In the genomic region with DNA sequence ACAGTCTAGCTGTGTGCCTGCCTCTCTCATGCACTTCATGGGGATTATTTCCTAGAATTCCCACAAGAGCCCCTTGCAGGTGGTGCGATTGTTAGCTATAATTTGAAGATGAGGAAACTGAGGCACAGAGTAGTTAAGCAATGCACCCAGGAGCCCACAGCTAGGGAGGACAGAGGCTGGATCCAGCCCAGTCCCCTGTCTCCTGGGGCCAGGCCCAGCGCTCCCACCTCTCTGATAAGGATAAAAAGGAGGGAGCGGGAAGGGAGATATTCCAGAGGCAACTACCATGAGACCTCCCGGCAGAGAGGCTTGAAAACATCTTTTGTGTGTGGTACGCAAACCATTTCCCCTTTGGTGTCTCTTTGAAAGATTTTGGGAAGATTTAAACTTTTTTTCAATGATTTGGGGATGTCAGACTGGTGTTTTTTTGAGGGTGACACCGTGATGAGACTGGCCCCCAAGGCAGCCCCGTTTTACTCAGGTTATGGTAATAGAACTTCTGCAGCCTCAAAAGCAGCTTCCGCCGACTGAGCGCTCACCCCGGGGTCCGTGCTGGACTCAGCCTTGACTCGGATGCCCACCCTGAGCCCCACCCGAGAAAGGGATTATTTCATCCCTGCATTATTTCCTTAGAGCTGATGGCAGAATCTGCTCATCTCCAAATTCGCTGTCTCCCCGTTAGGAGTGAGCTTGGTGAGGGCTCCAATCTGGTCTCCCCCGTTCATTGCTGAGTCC, we compare ENCODE assay signal across 18 cellular contexts.
DNase-seq lines count a peak whose midpoint lies in the region; ATAC-seq and TF ChIP-seq lines count a peak whose summit lies in the region.
"Had no signal": no experiment of that assay in that cellular context is flagged by ENCODE, and none has a peak within 500 bp of the region (broad histone marks: within the 10 kb centered on the region; RNA-seq: fewer than 3 reads in every experiment).

No MANE protein-coding gene starts in this region.

- H3K27ac ChIP-seq in adrenal gland (peak overlapping the region; percentile 51 to 92 (median 64)), sigmoid colon (peak overlapping the region; percentile 1 to 87 (median 82))
- H3K27ac ChIP-seq: WERI-Rb-1 had no signal

- WGBS in adrenal gland, 4 donors: 72 to 87% (median 78%) methylated on average over 17 of the region's 17 CpGs
- 84 to 87% methylated on average over 17 of the region's 17 CpGs for WGBS in sigmoid colon, 2 donors

- no peak for ATAC-seq in left lobe of liver
- ATAC-seq: left colon, natural killer cell had no signal

- DNase-seq in GM13976 (ENCODE audit: low spot score) (peak; percentile 10), adrenal gland (peak in 3 of 7 donors; percentile 13 to 51 (median 16)), left lobe of liver (ENCODE audit: low spot score) (peak; percentile 42), sigmoid colon (peak; percentile 33), NAMALWA (ENCODE audit: low spot score) (no peak), G401 (ENCODE audit: low spot score) (no peak), DMS153 (lab: John Stamatoyannopoulos, UW) (no peak), HuH-7 (ENCODE audit: low spot score) (no peak)
- DNase-seq: activated naive CD8-positive, alpha-beta T cell treated with anti-CD3 and anti-CD28 coated beads for 36 hours; BE2C; erythroblast; HFFc6; left colon; natural killer cell; NCI-H1694 treated with DMSO at 0.1 percent for 48 hours; NCI-H510A treated with DMSO at 0.1 percent for 48 hours; SW 1271; WERI-Rb-1 had no signal

- intact Hi-C loops in adrenal gland (cut with DNase I) (loop anchor here (10.0 kb wide), 3 partner anchors 152 to 292 kb away; no protein-coding TSS in a partner anchor), sigmoid colon (cut with DNase I) (loop anchor here (5.0 kb wide), 3 partner anchors 159 to 289 kb away; no protein-coding TSS in a partner anchor)

- TF ChIP-seq EP300 in sigmoid colon (IDR thresholded peaks at IDR 0.05): no peak

- H3K9me3 ChIP-seq in adrenal gland (replicated peaks in 1 of 3): no peaks in the 10 kb centered on the region
- no peaks in the 10 kb centered on the region for H3K9me3 ChIP-seq in sigmoid colon
- H3K9me3 ChIP-seq: BE2C had no signal

- H3K4me3 ChIP-seq in adrenal gland (no peak overlapping the region), sigmoid colon (no peak overlapping the region)

- H3K36me3 ChIP-seq in adrenal gland (replicated peaks in 1 of 2): no peaks in the 10 kb centered on the region
- no peaks in the 10 kb centered on the region for H3K36me3 ChIP-seq in sigmoid colon
- H3K36me3 ChIP-seq: BE2C, WERI-Rb-1 had no signal

- TF ChIP-seq CTCF in GM13976 (IDR thresholded peaks at IDR 0.05; ENCODE audit: borderline replicate concordance, control extremely low read depth, extremely low read depth, insufficient read depth, missing control alignments) (no peak), adrenal gland (IDR thresholded peaks at IDR 0.05) (no peak), sigmoid colon (IDR thresholded peaks at IDR 0.05) (no peak)

- H3K27me3 ChIP-seq in adrenal gland (no peaks in the 10 kb centered on the region), sigmoid colon (no peaks in the 10 kb centered on the region)
- H3K27me3 ChIP-seq: BE2C had no signal

- peaks cover 24 to 67% of the 10 kb centered on the region in 2 donors for H3K4me1 ChIP-seq in adrenal gland (replicated peaks in 1 of 2)
- peaks cover 0 to 45% (median 34%) of the 10 kb centered on the region in 4 donors for H3K4me1 ChIP-seq in sigmoid colon

- in situ Hi-C loops in GM13976 (cut with MboI; ENCODE audit: low sequenced_read_pairs, unreplicated experiment) (no loop called here), G401 (cut with HindIII; ENCODE audit: low sequenced_read_pairs) (no loop called here)

- TF ChIP-seq POLR2A in adrenal gland (IDR thresholded peaks at IDR 0.05): no peak
- TF ChIP-seq POLR2A in sigmoid colon (IDR thresholded peaks at IDR 0.05): no peak

Comparison
In these comparisons a context has a peak if more than half of its experiments do, and no peak if none do; other contexts are left out.
1. DNase-seq: peak in GM13976 (single experiment), left lobe of liver (single experiment) and sigmoid colon (single experiment); none in NAMALWA (single experiment), G401 (single experiment), DMS153 (single experiment) and HuH-7 (single experiment).